Comparison of ENCODE assay signal across 8 cellular contexts in genomic region chr1:104648269-104648691, GRCh38.
DNase-seq lines count a peak whose midpoint lies in the region; ATAC-seq and TF ChIP-seq lines count a peak whose summit lies in the region.

No MANE protein-coding gene starts in this region.

- H3K4me3 ChIP-seq in iPS DF 6.9 (ENCODE audit: low read length) = no peak overlapping the region
- no peak overlapping the region for H3K4me3 ChIP-seq in right atrium auricular region
- no peak overlapping the region for H3K4me3 ChIP-seq in naive thymus-derived CD4-positive, alpha-beta T cell (ENCODE audit: low read length)

- no peak overlapping the region for H3K4me3 Mint-ChIP-seq in naive thymus-derived CD4-positive, alpha-beta T cell

- peak; percentile 60 for DNase-seq in Ammon's horn (ENCODE audit: low spot score)
- peak; percentile 42 for DNase-seq in KBM-7
- peak; percentile 73 for DNase-seq in OCI-M1 (lab: John Stamatoyannopoulos, UW)
- DNase-seq in iPS DF 6.9 (ENCODE audit: low read depth, low spot score) = peak; percentile 41
- DNase-seq in right atrium auricular region (ENCODE audit: low spot score) = no peak
- no peak for DNase-seq in HuH-7.5 (ENCODE audit: low spot score)
- no peak for DNase-seq in naive thymus-derived CD4-positive, alpha-beta T cell

- no peak overlapping the region for H3K27ac ChIP-seq in iPS DF 6.9 (ENCODE audit: low read length)
- H3K27ac ChIP-seq in right atrium auricular region = no peak overlapping the region
- no peak overlapping the region for H3K27ac ChIP-seq in naive thymus-derived CD4-positive, alpha-beta T cell (ENCODE audit: low read depth, low read length)

- TF ChIP-seq CTCF in right atrium auricular region (IDR thresholded peaks at IDR 0.05) = no peak

- peaks cover 0 to 3% (median 0%) of the 10 kb centered on the region in 11 donors for H3K9me3 Mint-ChIP-seq in naive thymus-derived CD4-positive, alpha-beta T cell

- WGBS in iPS DF 6.9 (ENCODE audit: insufficient coverage, insufficient read length) = no CpG with 5 or more reads among the region's 1 CpG

- ATAC-seq in GM19463 (IDR thresholded peaks at IDR 0.05; ENCODE audit: unreplicated experiment) = peak; percentile 62
- no peak for ATAC-seq in naive thymus-derived CD4-positive, alpha-beta T cell

- no peaks in the 10 kb centered on the region for H3K36me3 ChIP-seq in iPS DF 6.9 (ENCODE audit: control insufficient read depth, insufficient read depth, low read length)
- H3K36me3 ChIP-seq in right atrium auricular region = no peaks in the 10 kb centered on the region
- no peaks in the 10 kb centered on the region for H3K36me3 ChIP-seq in naive thymus-derived CD4-positive, alpha-beta T cell (ENCODE audit: control insufficient read depth in 2 of 3, insufficient read depth in 3 of 3, low read length in 3 of 3)

- no peaks in the 10 kb centered on the region for H3K36me3 Mint-ChIP-seq in naive thymus-derived CD4-positive, alpha-beta T cell

- CTCF ChIA-PET in naive thymus-derived CD4-positive, alpha-beta T cell (lab: Charles Lee) = no interaction called here

- POLR2A ChIA-PET in naive thymus-derived CD4-positive, alpha-beta T cell (lab: Charles Lee) = no interaction called here

- H3K27me3 ChIP-seq in iPS DF 6.9 (ENCODE audit: control insufficient read depth, insufficient read depth, low read length) = no peaks in the 10 kb centered on the region
- H3K27me3 ChIP-seq in right atrium auricular region = no peaks in the 10 kb centered on the region
- H3K27me3 ChIP-seq in naive thymus-derived CD4-positive, alpha-beta T cell (ENCODE audit: control insufficient read depth in 2 of 2, insufficient read depth in 2 of 2, low read length in 2 of 2) = no peaks in the 10 kb centered on the region

- H3K4me1 ChIP-seq in iPS DF 6.9 (ENCODE audit: control insufficient read depth, insufficient read depth, low read length) (no peaks in the 10 kb centered on the region), right atrium auricular region (no peaks in the 10 kb centered on the region)
- H3K4me1 ChIP-seq in naive thymus-derived CD4-positive, alpha-beta T cell (ENCODE audit: control insufficient read depth in 2 of 2, insufficient read depth in 2 of 2, low read length in 2 of 2) = no peaks in the 10 kb centered on the region

- H3K27me3 Mint-ChIP-seq in naive thymus-derived CD4-positive, alpha-beta T cell = no peaks in the 10 kb centered on the region

- H3K9me3 ChIP-seq in iPS DF 6.9 (ENCODE audit: control insufficient read depth, insufficient read depth, low read length) (no peaks in the 10 kb centered on the region), right atrium auricular region (no peaks in the 10 kb centered on the region)
- no peaks in the 10 kb centered on the region for H3K9me3 ChIP-seq in naive thymus-derived CD4-positive, alpha-beta T cell (ENCODE audit: control insufficient read depth in 2 of 3, low read length in 3 of 3)

- in situ Hi-C loops in KBM-7 (cut with MboI; ENCODE audit: low pct_unique_long_range_greater_than_20kb, low sequenced_read_pairs) = no loop called here

- intact Hi-C loops in naive thymus-derived CD4-positive, alpha-beta T cell (cut with micrococcal nuclease) = no loop called here

- no peak overlapping the region for H3K27ac Mint-ChIP-seq in naive thymus-derived CD4-positive, alpha-beta T cell

- no peaks in the 10 kb centered on the region for H3K4me1 Mint-ChIP-seq in naive thymus-derived CD4-positive, alpha-beta T cell

Comparison
In these comparisons a context has a peak if more than half of its experiments do, and no peak if none do; other contexts are left out.
1. DNase-seq: peak in Ammon's horn (single experiment), KBM-7 (single experiment), OCI-M1 (single experiment) and iPS DF 6.9 (single experiment); none in right atrium auricular region (single experiment), HuH-7.5 (single experiment) and naive thymus-derived CD4-positive, alpha-beta T cell (0 of 9).